21 cellular contexts compared by ENCODE assay signal in the genomic region with DNA sequence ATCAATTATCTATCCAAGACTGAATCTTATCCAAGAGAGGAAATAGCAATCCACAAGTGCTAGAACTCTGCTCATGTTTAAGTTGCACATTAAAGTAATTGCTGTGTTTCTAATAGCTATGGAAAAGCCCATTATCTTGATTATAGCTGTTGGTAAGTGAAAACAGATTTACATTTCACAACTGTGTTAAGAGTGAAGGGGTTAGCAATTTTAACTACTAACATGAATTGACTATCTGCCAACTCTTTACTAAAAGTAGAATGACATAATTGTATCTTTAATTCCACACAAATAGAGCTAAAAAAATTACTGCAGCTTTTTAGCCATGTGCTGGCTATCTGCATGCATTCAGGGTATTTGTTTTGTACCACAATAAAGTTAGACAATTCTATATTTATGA.
"Had no signal": no experiment of that assay in that cellular context is flagged by ENCODE, and none has a peak within 500 bp of the region (broad histone marks: within the 10 kb centered on the region; RNA-seq: fewer than 3 reads in every experiment).

No MANE protein-coding gene starts in this region.

- H3K27me3 ChIP-seq: body of pancreas, esophagus muscularis mucosa, gastrocnemius medialis, pancreas, right lobe of liver, tibial nerve had no signal

- H3K9me3 ChIP-seq: body of pancreas, esophagus muscularis mucosa, gastrocnemius medialis, left ventricle myocardium inferior, mucosa of descending colon, pancreas, right lobe of liver, tibial nerve had no signal

- H3K27ac ChIP-seq: body of pancreas, esophagus muscularis mucosa, gastrocnemius medialis, left ventricle myocardium inferior, pancreas, right lobe of liver, tibial nerve had no signal

- ATAC-seq: activated T-helper 17 cell treated with anti-CD3 and anti-CD28 coated beads, Interleukin-2, amount 50 U/mL, for 72 hours; body of pancreas; gastrocnemius medialis; mucosa of descending colon; pancreas; right lobe of liver had no signal

- H3K4me3 ChIP-seq: body of pancreas, esophagus muscularis mucosa, gastrocnemius medialis, left ventricle myocardium inferior, mucosa of descending colon, pancreas, right lobe of liver, tibial nerve had no signal

- DNase-seq: activated CD4-positive, alpha-beta memory T cell treated with anti-CD3 and anti-CD28 coated beads for 36 hours; activated naive CD4-positive, alpha-beta T cell; activated naive CD8-positive, alpha-beta T cell treated with anti-CD3 and anti-CD28 coated beads for 36 hours; activated T-cell treated with anti-CD3 and anti-CD28 coated beads, Interleukin-2, amount 50 U/mL, for 1 hour; body of pancreas; dermis blood vessel endothelial cell; effector memory CD4-positive, alpha-beta T cell; gastrocnemius medialis; head of caudate nucleus; left ventricle myocardium inferior; mammary epithelial cell; mucosa of descending colon; naive B cell; pancreas; right lobe of liver; small intestine; stimulated activated CD4-positive, alpha-beta T cell treated with anti-CD3 and anti-CD28 coated beads, Interleukin-15, amount 100 ng/mL, for 24 hours; stimulated activated CD4-positive, alpha-beta T cell treated with anti-CD3 and anti-CD28 coated beads, Interleukin-2, amount 100 ng/mL, for 48 hours had no signal

- H3K36me3 ChIP-seq: esophagus muscularis mucosa, gastrocnemius medialis, left ventricle myocardium inferior, pancreas, right lobe of liver, tibial nerve had no signal

- H3K4me1 ChIP-seq: body of pancreas, esophagus muscularis mucosa, gastrocnemius medialis, left ventricle myocardium inferior, pancreas, right lobe of liver, tibial nerve had no signal
